In genomic region chr4:97073194-97073593, GRCh38 we compare ENCODE assay signal across 18 cellular contexts.
"Had no signal": no experiment of that assay in that cellular context is flagged by ENCODE, and none has a peak within 500 bp of the region (broad histone marks: within the 10 kb centered on the region; RNA-seq: fewer than 3 reads in every experiment).

No MANE protein-coding gene starts in this region.

- H3K36me3 ChIP-seq: esophagus squamous epithelium, left ventricle myocardium inferior, sigmoid colon had no signal

- H3K9me3 ChIP-seq: esophagus squamous epithelium, left ventricle myocardium inferior, psoas muscle, sigmoid colon had no signal

- H3K27me3 ChIP-seq: esophagus squamous epithelium, sigmoid colon had no signal

- ATAC-seq: natural killer cell treated with Interleukin-12 subunit alpha and Interleukin-12 subunit beta and Interleukin-15 and Interleukin-18, amount 100 ng/mL, for 72 hours; psoas muscle; T-helper 17 cell had no signal

- H3K4me1 ChIP-seq: esophagus squamous epithelium, left ventricle myocardium inferior, psoas muscle, sigmoid colon had no signal

- H3K27ac ChIP-seq: esophagus squamous epithelium, left ventricle myocardium inferior, psoas muscle, sigmoid colon had no signal

- H3K4me3 ChIP-seq: esophagus squamous epithelium, left ventricle myocardium inferior, psoas muscle, sigmoid colon had no signal

- DNase-seq: activated CD4-positive, alpha-beta memory T cell treated with anti-CD3 and anti-CD28 coated beads for 36 hours; activated CD4-positive, CD25-positive, alpha-beta regulatory T cell treated with anti-CD3 and anti-CD28 coated beads, Interleukin-2, amount 50 U/mL, for 72 hours; activated gamma-delta T cell treated with Interleukin-2 at 50 U/mL for 16 hours; activated naive CD8-positive, alpha-beta T cell treated with anti-CD3 and anti-CD28 coated beads for 36 hours; activated T-cell treated with anti-CD3 and anti-CD28 coated beads, Interleukin-2, amount 50 U/mL, for 48 hours; anterior cingulate cortex; esophagus squamous epithelium; foreskin fibroblast; islet precursor cell; left ventricle myocardium inferior; occipital lobe; psoas muscle; sigmoid colon; stimulated activated naive CD4-positive, alpha-beta T cell; substantia nigra; T-helper 17 cell; trophoblast cell had no signal
